9 cellular contexts compared by ENCODE assay signal in the genomic region with DNA sequence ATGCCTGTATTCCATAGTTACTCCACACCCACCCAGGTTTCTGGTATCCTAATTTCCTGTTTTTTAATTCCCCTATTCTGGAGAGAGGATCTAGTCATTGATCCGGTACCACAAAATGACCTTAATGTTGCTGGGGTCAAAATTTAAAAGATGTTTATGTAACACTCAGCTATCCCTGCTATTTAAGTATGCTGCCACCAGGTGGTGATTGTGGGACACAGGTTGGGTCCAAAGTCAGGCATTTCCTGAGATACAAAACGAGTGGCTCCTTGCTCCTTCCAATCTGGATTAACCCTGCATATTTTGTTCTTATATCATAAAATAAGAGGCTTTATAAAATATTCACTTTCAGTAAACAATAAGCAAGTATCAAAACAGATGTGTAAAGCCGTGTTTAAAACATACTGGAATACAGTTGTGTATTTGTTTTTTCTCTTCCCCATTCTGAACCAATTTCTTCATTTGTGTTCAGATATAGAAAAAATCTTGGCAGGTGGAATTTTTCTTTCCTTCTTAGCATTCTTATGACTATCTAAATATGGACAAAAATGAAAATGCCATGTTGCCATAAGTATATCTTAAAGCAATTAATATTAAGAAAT. TPM values are rescaled to one million over a fixed set of nuclear protein-coding genes. Genes with fewer than 3 reads are reported as not detected.
A peak's percentile ranks its signal among the peaks of the same experiment; 100 is the strongest.
DNase-seq lines count a peak whose midpoint lies in the region; ATAC-seq and TF ChIP-seq lines count a peak whose summit lies in the region.
"Had no signal": no experiment of that assay in that cellular context is flagged by ENCODE, and none has a peak within 500 bp of the region (broad histone marks: within the 10 kb centered on the region; RNA-seq: fewer than 3 reads in every experiment).

No MANE protein-coding gene starts in this region.

- H2AFZ ChIP-seq in HCT116 (ENCODE audit: low read depth, low read length, poor library complexity, severe bottlenecking) (no peak overlapping the region), SU-DHL-6 (ENCODE audit: low read depth, low read length, severe bottlenecking) (no peak overlapping the region)

- BruUV-seq in HCT116 (replicated peaks; lab: Mats Ljungman, UMichigan) = no TSS peak

- no peaks in the 10 kb centered on the region for H4K20me1 ChIP-seq in HCT116 (ENCODE audit: insufficient read depth)
- H4K20me1 ChIP-seq in SU-DHL-6 (ENCODE audit: low read depth, low read length) = no peaks in the 10 kb centered on the region

- peaks cover 9 to 28% of the 10 kb centered on the region in 2 donors for H3K27me3 Mint-ChIP-seq in T-cell

- H3K9me2 ChIP-seq in HCT116 (ENCODE audit: insufficient read depth) = no peaks in the 10 kb centered on the region
- no peaks in the 10 kb centered on the region for H3K9me2 ChIP-seq in SU-DHL-6 (replicated peaks; ENCODE audit: insufficient read depth, low read length)

- H3K9me3 Mint-ChIP-seq in T-cell = peaks cover 0 to 4% (median 0%) of the 10 kb centered on the region in 3 donors

- H3K9me3 ChIP-seq in HCT116 (ENCODE audit: control insufficient read depth in 1 of 2, insufficient read depth in 1 of 2, low read depth in 1 of 2, low read length in 2 of 2) (no peaks in the 10 kb centered on the region), SU-DHL-6 (ENCODE audit: insufficient read depth, low read length) (no peaks in the 10 kb centered on the region), tibial artery (no peaks in the 10 kb centered on the region), spleen (peaks cover 0 to 4% (median 0%) of the 10 kb centered on the region in 8 donors)

- H3K4me1 Mint-ChIP-seq in T-cell = no peaks in the 10 kb centered on the region
- H3K4me1 Mint-ChIP-seq: T-helper 17 cell had no signal

- ATAC-seq in HCT116 (peak; percentile 55; the same call in 1 of the 2 replicates), left colon (peak; percentile 51), HG02798 (IDR thresholded peaks at IDR 0.05; ENCODE audit: poor library complexity, unreplicated experiment) (no peak), T-cell (replicated peaks in 1 of 4) (no peak)
- ATAC-seq: T-helper 17 cell had no signal

- H3K27me3 ChIP-seq in HCT116 (ENCODE audit: insufficient read depth, low read length) (peaks cover 14% of the 10 kb centered on the region; the same call in 1 of the 2 replicates), SU-DHL-6 (ENCODE audit: low read length) (no peaks in the 10 kb centered on the region; the same call in 1 of the 2 replicates), tibial artery (no peaks in the 10 kb centered on the region), spleen (replicated peaks in 1 of 7) (peaks cover 0 to 34% (median 0%) of the 10 kb centered on the region in 7 donors)

- no peak overlapping the region for H3K4me3 Mint-ChIP-seq in T-cell
- H3K4me3 Mint-ChIP-seq: T-helper 17 cell had no signal

- H3K27ac Mint-ChIP-seq in T-cell = no peak overlapping the region
- H3K27ac Mint-ChIP-seq: T-helper 17 cell had no signal

- peak; percentile 46 for DNase-seq in DMS53 (lab: John Stamatoyannopoulos, UW)
- DNase-seq in HCT116 (ENCODE audit: low read depth, low spot score) = peak; percentile 18
- peak in 1 of 2 donors; percentile 31 for DNase-seq in left colon
- no peak for DNase-seq in tibial artery
- DNase-seq in T-cell = no peak
- DNase-seq in spleen = no peak
- DNase-seq: T-helper 17 cell had no signal

- H3F3A ChIP-seq in SU-DHL-6 (ENCODE audit: insufficient read depth) = no peaks in the 10 kb centered on the region

- H3K4me1 ChIP-seq in HCT116 (ENCODE audit: control insufficient read depth in 1 of 2, insufficient read depth in 2 of 2, low read length in 2 of 2) (no peaks in the 10 kb centered on the region), tibial artery (no peaks in the 10 kb centered on the region), spleen (peaks cover 0 to 3% (median 0%) of the 10 kb centered on the region in 6 donors)

- H3K4me3 ChIP-seq in HCT116 (replicated peaks in 1 of 2; ENCODE audit: low read depth in 1 of 2, low read length in 2 of 2) (no peak overlapping the region), SU-DHL-6 (ENCODE audit: insufficient read depth, low read length, poor library complexity, severe bottlenecking) (no peak overlapping the region), tibial artery (no peak overlapping the region), spleen (no peak overlapping the region)

- no peaks in the 10 kb centered on the region for H3K36me3 Mint-ChIP-seq in T-cell

- H3K9ac ChIP-seq in HCT116 (ENCODE audit: low read length) = no peak overlapping the region
- H3K9ac ChIP-seq in SU-DHL-6 (ENCODE audit: low read length) = no peak overlapping the region

- H3K79me2 ChIP-seq in HCT116 (ENCODE audit: insufficient read depth, low read length) = no peaks in the 10 kb centered on the region
- H3K79me2 ChIP-seq in SU-DHL-6 (ENCODE audit: insufficient read depth, low read length) = no peaks in the 10 kb centered on the region

- RAD21 ChIA-PET in HCT116 (lab: Charles Lee; ENCODE audit: low non-redundant PET in 1 of 2, low total read pairs in 2 of 2, uncharacterized antibody in 2 of 2, unreplicated experiment in 2 of 2) = no interaction called here

- CTCF ChIA-PET in HCT116 (lab: Charles Lee) = interaction anchor here (0.6 kb wide), 1 partner anchor 431 kb away, joined by 3 read pairs; no protein-coding TSS in a partner anchor
- CTCF ChIA-PET in T-cell (lab: Charles Lee) = no interaction called here

- TF ChIP-seq RAD21 in HCT116 (IDR thresholded peaks at IDR 0.05; ENCODE audit: low read depth) = peak; percentile 63

- 42 to 45% (median 45%) methylated on average over 3 of the region's 3 CpGs for WGBS in spleen, 5 donors

- no peak overlapping the region for H3K4me2 ChIP-seq in HCT116 (ENCODE audit: low read length)
- no peak overlapping the region for H3K4me2 ChIP-seq in SU-DHL-6 (ENCODE audit: low read depth, low read length, poor library complexity, severe bottlenecking)

- intact Hi-C loops in HCT116 (cut with micrococcal nuclease) (loop anchor here (1.0 to 2.0 kb wide), 2 partner anchors 432 to 581 kb away; no protein-coding TSS in a partner anchor), left colon (cut with DNase I, micrococcal nuclease) (no loop called here), tibial artery (cut with DNase I; ENCODE audit: low total_unique reads) (no loop called here), spleen (cut with DNase I; ENCODE audit: low total_unique reads) (no loop called here)

- TF ChIP-seq POLR2A in HCT116 (IDR thresholded peaks at IDR 0.05; ENCODE audit: borderline replicate concordance, extremely low read depth, insufficient read depth, insufficient read length) (no peak), spleen (IDR thresholded peaks at IDR 0.05) (no peak)

- H3K36me3 ChIP-seq in HCT116 (ENCODE audit: control insufficient read depth in 1 of 2, insufficient read depth in 2 of 2, low read length in 2 of 2) (no peaks in the 10 kb centered on the region), SU-DHL-6 (ENCODE audit: low read length) (no peaks in the 10 kb centered on the region), tibial artery (no peaks in the 10 kb centered on the region), spleen (no peaks in the 10 kb centered on the region)

- peak; percentile 32 to 74 (median 70); a peak in 5 of 6 replicates for TF ChIP-seq CTCF in HCT116 (IDR thresholded peaks at IDR 0.05 in 2 of 3, conservative IDR thresholded peaks at IDR 0.05 in 1 of 3; ENCODE audit: borderline replicate concordance in 1 of 3, insufficient read depth in 1 of 3, low read depth in 2 of 3, low read length in 2 of 3)
- peak; percentile 64 for TF ChIP-seq CTCF in SU-DHL-6 (IDR thresholded peaks at IDR 0.05; ENCODE audit: insufficient read depth, low read length, poor library complexity, severe bottlenecking)
- TF ChIP-seq CTCF in tibial artery (IDR thresholded peaks at IDR 0.05) = no peak
- peak in 3 of 11 experiments; percentile 12 to 28 (median 17) for TF ChIP-seq CTCF in spleen (IDR thresholded peaks at IDR 0.05 in 8 of 11, conservative IDR thresholded peaks at IDR 0.05 in 3 of 11)

- H3K27ac ChIP-seq in HCT116 (ENCODE audit: low read depth, low read length) (no peak overlapping the region), SU-DHL-6 (ENCODE audit: low read depth, low read length) (no peak overlapping the region), tibial artery (no peak overlapping the region), spleen (no peak overlapping the region)

- POLR2A ChIA-PET in HCT116 (lab: Charles Lee) = no interaction called here
- POLR2A ChIA-PET in T-cell (lab: Charles Lee) = no interaction called here

TF ChIP-seq in HCT116, 20 proteins besides CTCF, POLR2A, EP300 and RAD21 (continues in another document):
- no peak for TF ChIP-seq YY1 (IDR thresholded peaks at IDR 0.05; ENCODE audit: extremely low read depth, insufficient replicate concordance, low read depth, low read length)
- no peak for TF ChIP-seq EZH2 (IDR thresholded peaks at IDR 0.05)
- no peak for TF ChIP-seq CBX3 (IDR thresholded peaks at IDR 0.05; ENCODE audit: low read depth)
- TF ChIP-seq ZFX (IDR thresholded peaks at IDR 0.05) = no peak
- TF ChIP-seq EGR1 (IDR thresholded peaks at IDR 0.05; ENCODE audit: low read depth) = no peak
- TF ChIP-seq, protein P1, sequence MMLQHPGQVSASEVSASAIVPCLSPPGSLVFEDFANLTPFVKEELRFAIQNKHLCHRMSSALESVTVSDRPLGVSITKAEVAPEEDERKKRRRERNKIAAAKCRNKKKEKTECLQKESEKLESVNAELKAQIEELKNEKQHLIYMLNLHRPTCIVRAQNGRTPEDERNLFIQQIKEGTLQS (IDR thresholded peaks at IDR 0.05) = no peak

RNA-seq across cellular contexts. Expression of a gene that starts 16.3 kb away (rescaled TPM):
- total RNA-seq in HCT116 (2021; ENCODE audit: unreplicated experiment) (not detected), left colon (not detected), T-cell (not detected), spleen (1 to 10 TPM in 6 of 7 donors, under 1 TPM in 1; 0.60 to 4.2 (median 3.3) TPM)
- not detected in 2 replicates for polyA plus RNA-seq in HCT116 (2012)
- under 1 TPM; 0.08 to 0.61 (median 0.17) TPM for polyA plus RNA-seq in spleen
- total RNA-seq: T-helper 17 cell had no signal

Comparison
In these comparisons a context has a peak if more than half of its experiments do, and no peak if none do; other contexts are left out.
1. DNase-seq: peak in DMS53 (single experiment) and HCT116 (single experiment); none in tibial artery (0 of 2), T-cell (0 of 34) and spleen (single experiment).
2. ATAC-seq: peak in HCT116 (single experiment) and left colon (single experiment); none in HG02798 (single experiment) and T-cell (0 of 4).
3. CTCF ChIP-seq: peak in HCT116 (3 of 3) and SU-DHL-6 (single experiment); none in tibial artery (0 of 2).